ENCODE assay signal across 9 cellular contexts in genomic region chr4:6953751-6954380, GRCh38. TPM values are rescaled to one million over a fixed set of nuclear protein-coding genes. Genes with fewer than 3 reads are reported as not detected.
DNase-seq lines count a peak whose midpoint lies in the region; ATAC-seq, FAIRE-seq and TF ChIP-seq lines count a peak whose summit lies in the region.
"Had no signal": no experiment of that assay in that cellular context is flagged by ENCODE, and none has a peak within 500 bp of the region (broad histone marks: within the 10 kb centered on the region; RNA-seq: fewer than 3 reads in every experiment).

No MANE protein-coding gene starts in this region.

- peak overlapping the region; percentile 68 for H3K9ac ChIP-seq in HCT116 (ENCODE audit: low read length)
- peak overlapping the region in 1 of 2 donors; percentile 51 for H3K9ac ChIP-seq in kidney (ENCODE audit: low read length in 2 of 2)

- H3K4me2 ChIP-seq in HCT116 (ENCODE audit: low read length): peak overlapping the region; percentile 93

- intact Hi-C loops in HCT116 (cut with micrococcal nuclease): loop anchor here (5.0 kb wide), 1 partner anchor 37 kb away; no protein-coding TSS in a partner anchor
- intact Hi-C loops in kidney (cut with DNase I): no loop called here

- H3K4me3 ChIP-seq in HCT116 (replicated peaks in 1 of 2; ENCODE audit: low read depth in 1 of 2, low read length in 2 of 2) (peak overlapping the region; percentile 34 to 62), choroid plexus epithelial cell (ENCODE audit: low read depth, low read length) (peak overlapping the region; percentile 48), kidney (ENCODE audit: low read length in 2 of 2) (peak overlapping the region in 1 of 2 donors; percentile 53), suprapubic skin (peak overlapping the region; percentile 32)

- H3K4me1 ChIP-seq in HCT116 (ENCODE audit: control insufficient read depth in 1 of 2, insufficient read depth in 2 of 2, low read length in 2 of 2): peaks cover 21 to 38% of the 10 kb centered on the region in 2 experiments; a peak in 3 of 4 replicates
- H3K4me1 ChIP-seq in kidney (ENCODE audit: control insufficient read depth in 1 of 2, insufficient read depth in 1 of 2, low read depth in 1 of 2, low read length in 2 of 2): peaks cover 19 to 20% of the 10 kb centered on the region in 2 donors
- H3K4me1 ChIP-seq in suprapubic skin: peaks cover 36% of the 10 kb centered on the region

- POLR2A ChIA-PET in HCT116 (lab: Charles Lee): no interaction called here

- no peak for TF ChIP-seq RAD21 in HCT116 (IDR thresholded peaks at IDR 0.05; ENCODE audit: low read depth)

- H3K27me3 ChIP-seq in HCT116 (ENCODE audit: insufficient read depth, low read length) (no peaks in the 10 kb centered on the region), suprapubic skin (no peaks in the 10 kb centered on the region)

- WGBS in suprapubic skin: 43% methylated on average over 17 of the region's 35 CpGs

- TF ChIP-seq EP300 in suprapubic skin (IDR thresholded peaks at IDR 0.05): no peak

- no peaks in the 10 kb centered on the region for H3K36me3 ChIP-seq in HCT116 (ENCODE audit: control insufficient read depth in 1 of 2, insufficient read depth in 2 of 2, low read length in 2 of 2)
- no peaks in the 10 kb centered on the region for H3K36me3 ChIP-seq in kidney (ENCODE audit: control insufficient read depth in 1 of 2, insufficient read depth in 2 of 2, low read length in 2 of 2)
- no peaks in the 10 kb centered on the region for H3K36me3 ChIP-seq in suprapubic skin
- H3K36me3 ChIP-seq: WERI-Rb-1 had no signal

- TF ChIP-seq CTCF in HCT116 (IDR thresholded peaks at IDR 0.05 in 2 of 3, conservative IDR thresholded peaks at IDR 0.05 in 1 of 3; ENCODE audit: borderline replicate concordance in 1 of 3, insufficient read depth in 1 of 3, low read depth in 2 of 3, low read length in 2 of 3) (no peak), choroid plexus epithelial cell (conservative IDR thresholded peaks at IDR 0.05; ENCODE audit: low read depth, low read length) (no peak), kidney (IDR thresholded peaks at IDR 0.05; ENCODE audit: borderline replicate concordance, extremely low read depth, insufficient read depth) (no peak), suprapubic skin (IDR thresholded peaks at IDR 0.05) (no peak)

- H3K27ac ChIP-seq in HCT116 (ENCODE audit: low read depth, low read length): peak overlapping the region; percentile 68
- H3K27ac ChIP-seq in kidney (ENCODE audit: low read depth in 2 of 2, low read length in 2 of 2): peak overlapping the region; percentile 84
- peak overlapping the region; percentile 41 for H3K27ac ChIP-seq in suprapubic skin
- H3K27ac ChIP-seq: WERI-Rb-1 had no signal

- no peaks in the 10 kb centered on the region for H3K9me2 ChIP-seq in HCT116 (ENCODE audit: insufficient read depth)

- no peaks in the 10 kb centered on the region for H4K20me1 ChIP-seq in HCT116 (ENCODE audit: insufficient read depth)

- no TSS peak for BruUV-seq in HCT116 (replicated peaks; lab: Mats Ljungman, UMichigan)

- H2AFZ ChIP-seq in HCT116 (ENCODE audit: low read depth, low read length, poor library complexity, severe bottlenecking): no peak overlapping the region

- peak; percentile 89 for ATAC-seq in HCT116
- ATAC-seq in GM18870 (IDR thresholded peaks at IDR 0.05; ENCODE audit: unreplicated experiment): no peak

- H3K79me2 ChIP-seq in HCT116 (ENCODE audit: insufficient read depth, low read length): peaks cover 55% of the 10 kb centered on the region

- FAIRE-seq in kidney (lab: Jason Lieb, UNC): no peak

- peak; percentile 54 for DNase-seq in HCT116 (ENCODE audit: low read depth, low spot score)
- DNase-seq in choroid plexus epithelial cell (ENCODE audit: low read depth): peak; percentile 88
- peak; percentile 97 for DNase-seq in kidney
- peak; percentile 91 to 92 for DNase-seq in suprapubic skin (ENCODE audit: low spot score in 2 of 2)
- DNase-seq in NCI-H1092 treated with DMSO at 0.1 percent for 48 hours (lab: John Stamatoyannopoulos, UW): no peak
- DNase-seq in SKM-1 treated with dmso at 0.1 percent for 144 hours (lab: John Stamatoyannopoulos, UW; ENCODE audit: unreplicated experiment): no peak
- DNase-seq in RKO (ENCODE audit: low spot score): no peak

- CTCF ChIA-PET in HCT116 (lab: Charles Lee): interaction anchor here (1.0 kb wide), 1 partner anchor 20 kb away, joined by 3 read pairs; no protein-coding TSS in a partner anchor

- RAD21 ChIA-PET in HCT116 (lab: Charles Lee; ENCODE audit: low non-redundant PET in 1 of 2, low total read pairs in 2 of 2, uncharacterized antibody in 2 of 2, unreplicated experiment in 2 of 2): no interaction called here

- TF ChIP-seq POLR2A in HCT116 (IDR thresholded peaks at IDR 0.05; ENCODE audit: borderline replicate concordance, extremely low read depth, insufficient read depth, insufficient read length) (no peak), suprapubic skin (IDR thresholded peaks at IDR 0.05) (no peak)

- H3K9me3 ChIP-seq in HCT116 (ENCODE audit: control insufficient read depth in 1 of 2, insufficient read depth in 1 of 2, low read depth in 1 of 2, low read length in 2 of 2) (no peaks in the 10 kb centered on the region), kidney (ENCODE audit: control insufficient read depth in 1 of 2, low read length in 2 of 2) (no peaks in the 10 kb centered on the region), suprapubic skin (no peaks in the 10 kb centered on the region)

TF ChIP-seq in HCT116, 20 proteins besides CTCF, POLR2A, EP300 and RAD21:
- peak; percentile 87 for TF ChIP-seq CBX3 (IDR thresholded peaks at IDR 0.05; ENCODE audit: low read depth)
- no peak for TF ChIP-seq JUND (IDR thresholded peaks at IDR 0.05)
- peak; percentile 97 for TF ChIP-seq MAX (IDR thresholded peaks at IDR 0.05)
- TF ChIP-seq EGR1 (IDR thresholded peaks at IDR 0.05; ENCODE audit: low read depth): peak; percentile 99
- TF ChIP-seq EZH2 (IDR thresholded peaks at IDR 0.05): no peak
- peak; percentile 25; the same call in 1 of the 2 replicates for TF ChIP-seq SP1 (IDR thresholded peaks at IDR 0.05; ENCODE audit: low read depth)
- peak; percentile 42 for TF ChIP-seq TCF7L2 (IDR thresholded peaks at IDR 0.05; ENCODE audit: borderline replicate concordance, extremely low read depth, insufficient read depth, insufficient read length)

RNA-seq across cellular contexts. Expression of gene TBC1D14, which starts 44.2 kb away (rescaled TPM):
- total RNA-seq in HCT116 (2021; ENCODE audit: unreplicated experiment) (62.9 TPM), kidney (77.7 TPM), suprapubic skin (100 to 1,000 TPM in 2 of 4 donors, 10 to 100 TPM in 2; 55.0 to 111 (median 97.9) TPM)
- polyA plus RNA-seq in HCT116 (2012): 38.5 and 41.2 TPM in 2 replicates
- polyA plus RNA-seq in kidney (ENCODE audit: insufficient read depth, low read depth, low replicate concordance): 44.9 TPM

Comparison
In these comparisons a context has a peak if more than half of its experiments do, and no peak if none do; other contexts are left out.
1. DNase-seq: peak in HCT116 (single experiment), choroid plexus epithelial cell (single experiment), kidney (single experiment) and suprapubic skin (2 of 2); none in NCI-H1092 treated with DMSO at 0.1 percent for 48 hours (single experiment), SKM-1 treated with dmso at 0.1 percent for 144 hours (single experiment) and RKO (single experiment).
2. Peak in every context shown above with its lines, with median percentiles within 50 percentile points of each other: H3K27ac ChIP-seq.